7 cellular contexts compared by ENCODE assay signal in genomic region chr2:53200072-53200471, GRCh38.
"Had no signal": no experiment of that assay in that cellular context is flagged by ENCODE, and none has a peak within 500 bp of the region (broad histone marks: within the 10 kb centered on the region; RNA-seq: fewer than 3 reads in every experiment).

No MANE protein-coding gene starts in this region.

- H3K4me3 Mint-ChIP-seq: IgD-negative memory B cell had no signal

- H3K4me3 ChIP-seq: K562 had no signal

- FAIRE-seq: HTR-8/SVneo, K562 had no signal

- H3K4me2 ChIP-seq: KMS-11 had no signal

- DNase-seq: KBM-7, KG1 had no signal

- H3K27ac Mint-ChIP-seq: IgD-negative memory B cell had no signal

- H3K9ac ChIP-seq: KMS-11 had no signal

- ATAC-seq: K562 had no signal

- H3K4me1 Mint-ChIP-seq: IgD-negative memory B cell had no signal

- H3K27ac ChIP-seq: HL-60, KMS-11 had no signal

- H3K27me3 Mint-ChIP-seq: IgD-negative memory B cell had no signal
